8 cellular contexts compared by ENCODE assay signal in the genomic region with DNA sequence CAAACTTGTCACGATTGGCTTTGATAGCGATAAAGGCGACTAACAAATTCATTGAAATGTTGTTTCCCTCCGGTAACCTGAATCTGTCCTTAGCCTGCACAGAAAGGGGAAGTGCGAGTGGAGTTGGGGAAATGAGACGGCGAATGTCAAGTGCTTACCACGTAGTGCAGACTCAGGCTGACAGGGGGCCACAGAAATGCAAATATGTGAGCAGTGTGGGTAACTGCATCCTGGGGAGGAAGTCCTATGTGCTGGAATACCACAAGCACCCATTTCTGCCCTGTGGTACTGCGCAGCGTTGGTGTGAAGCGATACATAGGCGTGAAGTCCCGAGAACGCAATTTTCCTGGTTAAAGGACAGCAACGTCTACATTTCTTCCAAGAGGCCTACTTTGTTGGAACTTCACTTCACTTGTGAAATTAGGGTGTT.
DNase-seq lines count a peak whose midpoint lies in the region; ATAC-seq and TF ChIP-seq lines count a peak whose summit lies in the region.

No MANE protein-coding gene starts in this region.

- H3K4me3 ChIP-seq in ACC112 (ENCODE audit: low read depth, low read length) (peak overlapping the region; percentile 92), mucosa of stomach (ENCODE audit: low read length) (peak overlapping the region; percentile 61)

- peak overlapping the region; percentile 88 for H2AFZ ChIP-seq in ACC112 (ENCODE audit: low read length, unreplicated experiment)

- no peak for TF ChIP-seq POLR2A in erythroblast (IDR thresholded peaks at IDR 0.05; ENCODE audit: low read length)

- ATAC-seq in GM18502 (IDR thresholded peaks at IDR 0.05; ENCODE audit: poor library complexity, unreplicated experiment) (peak; percentile 70), HG02943 (IDR thresholded peaks at IDR 0.05; ENCODE audit: low read depth, unreplicated experiment) (peak; percentile 49)

- H3K27me3 ChIP-seq in ACC112 (ENCODE audit: insufficient read depth, low read length) (no peaks in the 10 kb centered on the region), mucosa of stomach (ENCODE audit: control insufficient read depth, insufficient read depth, low read length) (no peaks in the 10 kb centered on the region)

- H3K4me1 ChIP-seq in ACC112 (ENCODE audit: control insufficient read depth, insufficient read depth, low read length, unreplicated experiment) (peaks cover 15% of the 10 kb centered on the region), mucosa of stomach (ENCODE audit: control insufficient read depth, insufficient read depth, low read length) (peaks cover 9% of the 10 kb centered on the region)

- DNase-seq in NOMO-1 treated with DMSO at 0.1 percent for 48 hours (lab: John Stamatoyannopoulos, UW; ENCODE audit: unreplicated experiment) (peak; percentile 94), activated T-cell treated with anti-CD3 and anti-CD28 coated beads for 1 hour (ENCODE audit: low read depth) (peak; percentile 13), erythroblast (lab: John Stamatoyannopoulos, UW) (peak; percentile 80 to 82)
- DNase-seq in stimulated activated naive CD4-positive, alpha-beta T cell (lab: John Stamatoyannopoulos, UW), result peak; percentile 21 to 79 (median 46)

- H3K36me3 ChIP-seq in ACC112 (ENCODE audit: insufficient read depth, low read length) (no peaks in the 10 kb centered on the region), mucosa of stomach (ENCODE audit: control insufficient read depth, insufficient read depth, low read length) (no peaks in the 10 kb centered on the region)

- H3K27ac ChIP-seq in ACC112 (ENCODE audit: low read depth, low read length), result peak overlapping the region; percentile 82

- peak overlapping the region; percentile 72 for H3K9ac ChIP-seq in mucosa of stomach (ENCODE audit: low read length)

- H3K9me3 ChIP-seq in mucosa of stomach (ENCODE audit: control insufficient read depth, low read length), result no peaks in the 10 kb centered on the region

- peaks cover 23% of the 10 kb centered on the region for H3K79me2 ChIP-seq in ACC112 (ENCODE audit: control insufficient read depth, insufficient read depth, low read length, unreplicated experiment)

Comparison
In these comparisons a context has a peak if more than half of its experiments do, and no peak if none do; other contexts are left out.
1. Peak in every context shown above with its lines: DNase-seq, ATAC-seq, H3K4me3 ChIP-seq and H3K27ac ChIP-seq.
2. DNase-seq: peak in every context shown above with its lines; median percentile 94 in NOMO-1 treated with DMSO at 0.1 percent for 48 hours; 81 in erythroblast; 46 in stimulated activated naive CD4-positive, alpha-beta T cell; 13 in activated T-cell treated with anti-CD3 and anti-CD28 coated beads for 1 hour.